Comparison of ENCODE assay signal across 18 cellular contexts in the genomic region with DNA sequence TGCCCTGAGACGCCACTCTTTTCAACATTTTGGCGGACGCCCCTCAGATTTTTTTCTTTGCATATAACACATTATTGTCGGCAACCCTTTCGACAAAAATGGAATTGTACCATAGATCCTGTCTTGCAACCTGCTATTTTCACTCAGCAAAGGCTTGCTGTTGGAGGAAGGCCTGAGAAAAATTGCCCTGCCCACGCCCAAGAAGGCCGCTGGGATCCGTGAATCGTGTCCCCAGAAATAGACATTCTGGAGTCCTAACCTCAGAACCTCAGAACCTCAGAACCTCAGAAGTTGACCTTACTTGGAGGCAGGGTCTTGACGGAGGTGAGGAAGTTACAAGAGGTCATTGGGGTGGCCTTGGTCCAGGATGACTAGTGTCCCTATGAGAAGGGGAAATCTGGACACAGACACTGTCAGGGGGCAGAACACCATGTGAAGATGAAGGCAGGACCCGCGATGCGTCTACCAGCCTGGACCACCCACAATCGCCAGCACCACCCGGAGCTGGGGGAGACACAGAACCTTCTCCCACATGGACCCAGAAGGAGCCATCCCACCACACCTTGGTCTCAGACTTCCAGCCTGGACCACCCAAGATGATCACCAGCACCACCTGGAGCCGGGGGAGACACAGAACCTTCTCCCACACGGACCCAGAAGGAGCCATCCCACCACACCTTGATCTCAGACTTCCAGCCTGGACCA. TPM values are rescaled to one million over a fixed set of nuclear protein-coding genes. Genes with fewer than 3 reads are reported as not detected.
DNase-seq lines count a peak whose midpoint lies in the region; ATAC-seq and TF ChIP-seq lines count a peak whose summit lies in the region.
"Had no signal": no experiment of that assay in that cellular context is flagged by ENCODE, and none has a peak within 500 bp of the region (broad histone marks: within the 10 kb centered on the region; RNA-seq: fewer than 3 reads in every experiment).

No MANE protein-coding gene starts in this region.

- intact Hi-C loops in ovary (cut with DNase I) (loop anchor here in 1 of 4 donors (10.0 kb wide), 1 partner anchor 57 kb away; no protein-coding TSS in a partner anchor), upper lobe of right lung (cut with DNase I) (no loop called here)

- 94 to 97% (median 94%) methylated on average over 17 of the region's 17 CpGs for WGBS in ovary, 3 donors

- H3K36me3 ChIP-seq in ovary (no peaks in the 10 kb centered on the region), upper lobe of right lung (no peaks in the 10 kb centered on the region)

- H3K27ac ChIP-seq in ovary = no peak overlapping the region
- H3K27ac ChIP-seq in upper lobe of right lung = no peak overlapping the region
- H3K27ac ChIP-seq: BLaER1 treated with 17β-estradiol and CSF1 and Interleukin-3, amounts not matched to agents 10 nM and 100 nM; GM23248; HL-60 had no signal

- H3K4me3 ChIP-seq in ovary (no peak overlapping the region), upper lobe of right lung (no peak overlapping the region)
- H3K4me3 ChIP-seq: BLaER1 treated with 17β-estradiol and CSF1 and Interleukin-3, amounts not matched to agents 10 nM and 100 nM; GM23248; K562 had no signal

- TF ChIP-seq CTCF in ovary (IDR thresholded peaks at IDR 0.05) (no peak), upper lobe of right lung (IDR thresholded peaks at IDR 0.05) (no peak), endothelial cell (IDR thresholded peaks at IDR 0.05; ENCODE audit: unreplicated experiment) (no peak)

- H3K4me3 Mint-ChIP-seq in activated naive CD8-positive, alpha-beta T cell = no peak overlapping the region
- no peak overlapping the region for H3K4me3 Mint-ChIP-seq in activated naive CD8-positive, alpha-beta T cell treated with anti-CD3 and anti-CD28 coated beads, Interleukin-2, amount 50 U/mL, for 24 hours
- no peak overlapping the region for H3K4me3 Mint-ChIP-seq in endothelial cell (ENCODE audit: unreplicated experiment)

- no peak for TF ChIP-seq POLR2A in ovary (IDR thresholded peaks at IDR 0.05)

- H3K27me3 Mint-ChIP-seq in activated naive CD8-positive, alpha-beta T cell = no peaks in the 10 kb centered on the region
- no peaks in the 10 kb centered on the region for H3K27me3 Mint-ChIP-seq in activated naive CD8-positive, alpha-beta T cell treated with anti-CD3 and anti-CD28 coated beads, Interleukin-2, amount 50 U/mL, for 24 hours
- H3K27me3 Mint-ChIP-seq in endothelial cell (ENCODE audit: unreplicated experiment) = no peaks in the 10 kb centered on the region

- H3K27me3 ChIP-seq in ovary = no peaks in the 10 kb centered on the region
- H3K27me3 ChIP-seq in upper lobe of right lung = no peaks in the 10 kb centered on the region

- H3K4me1 Mint-ChIP-seq in activated naive CD8-positive, alpha-beta T cell (ENCODE audit: low read depth) = peaks cover 12% of the 10 kb centered on the region
- H3K4me1 Mint-ChIP-seq in activated naive CD8-positive, alpha-beta T cell treated with anti-CD3 and anti-CD28 coated beads, Interleukin-2, amount 50 U/mL, for 24 hours = peaks cover 1% of the 10 kb centered on the region
- H3K4me1 Mint-ChIP-seq in endothelial cell (ENCODE audit: unreplicated experiment) = peaks cover 4% of the 10 kb centered on the region

- TF ChIP-seq EP300 in ovary (IDR thresholded peaks at IDR 0.05) = no peak

- ATAC-seq in activated naive CD8-positive, alpha-beta T cell treated with anti-CD3 and anti-CD28 coated beads, Interleukin-2, amount 50 U/mL, for 24 hours = no peak
- no peak for ATAC-seq in upper lobe of right lung
- ATAC-seq: K562 had no signal

- no peaks in the 10 kb centered on the region for H3K9me3 ChIP-seq in ovary
- H3K9me3 ChIP-seq in upper lobe of right lung = no peaks in the 10 kb centered on the region

- DNase-seq in activated naive CD8-positive, alpha-beta T cell treated with anti-CD3 and anti-CD28 coated beads, Interleukin-2, amount 50 U/mL, for 24 hours = no peak
- peak; percentile 35 for DNase-seq in mesenteric fat pad (ENCODE audit: low spot score)
- peak in 4 of 5 donors; percentile 4 to 33 (median 18) for DNase-seq in ovary
- peak; percentile 32 for DNase-seq in upper lobe of right lung
- no peak for DNase-seq in SKM-1 (lab: John Stamatoyannopoulos, UW; ENCODE audit: unreplicated experiment)
- DNase-seq in endothelial cell (ENCODE audit: low spot score) = no peak
- no peak for DNase-seq in activated CD4-positive, CD25-positive, alpha-beta regulatory T cell (lab: John Stamatoyannopoulos, UW)
- DNase-seq: GF-D8; GM23248; HCEC 1CT; NCI-H1417; NCI-H1930; NCI-H446; NK-92 treated with Interleukin-12 subunit alpha and Interleukin-12 subunit beta, amount 100 ng/mL, for 24 hours had no signal

- no peaks in the 10 kb centered on the region for H3K9me3 Mint-ChIP-seq in activated naive CD8-positive, alpha-beta T cell (ENCODE audit: low read depth)
- H3K9me3 Mint-ChIP-seq in activated naive CD8-positive, alpha-beta T cell treated with anti-CD3 and anti-CD28 coated beads, Interleukin-2, amount 50 U/mL, for 24 hours = peaks cover 13% of the 10 kb centered on the region
- no peaks in the 10 kb centered on the region for H3K9me3 Mint-ChIP-seq in endothelial cell (ENCODE audit: unreplicated experiment)

- H3K4me1 ChIP-seq in ovary (ENCODE audit: insufficient read depth) = peaks cover 6% of the 10 kb centered on the region
- H3K4me1 ChIP-seq in upper lobe of right lung = peaks cover 6% of the 10 kb centered on the region

- H3K36me3 Mint-ChIP-seq in activated naive CD8-positive, alpha-beta T cell = peaks cover 7% of the 10 kb centered on the region
- H3K36me3 Mint-ChIP-seq in activated naive CD8-positive, alpha-beta T cell treated with anti-CD3 and anti-CD28 coated beads, Interleukin-2, amount 50 U/mL, for 24 hours (ENCODE audit: low read depth) = peaks cover 34% of the 10 kb centered on the region
- H3K36me3 Mint-ChIP-seq in endothelial cell (ENCODE audit: low read depth, unreplicated experiment) = peaks cover 4% of the 10 kb centered on the region

- peak overlapping the region; percentile 10 for H3K27ac Mint-ChIP-seq in activated naive CD8-positive, alpha-beta T cell
- H3K27ac Mint-ChIP-seq in activated naive CD8-positive, alpha-beta T cell treated with anti-CD3 and anti-CD28 coated beads, Interleukin-2, amount 50 U/mL, for 24 hours = no peak overlapping the region
- no peak overlapping the region for H3K27ac Mint-ChIP-seq in endothelial cell (ENCODE audit: unreplicated experiment)

RNA-seq across cellular contexts. Expression of a gene that starts 19.1 kb away (rescaled TPM):
- 20.4 TPM for total RNA-seq in mesenteric fat pad
- 10 to 100 TPM; 16.3 to 41.0 (median 26.0) TPM for total RNA-seq in ovary
- 10 to 100 TPM; 12.9 to 14.7 TPM for polyA plus RNA-seq in ovary
- total RNA-seq in upper lobe of right lung = 15.8 TPM
- 30.7 TPM for total RNA-seq in endothelial cell (ENCODE audit: unreplicated experiment)

RNA-seq across cellular contexts. Expression of a gene that starts 19.6 kb away (rescaled TPM):
- 11.7 TPM for total RNA-seq in mesenteric fat pad
- 10 to 100 TPM; 14.3 to 49.0 (median 42.9) TPM for total RNA-seq in ovary
- 10 to 100 TPM; 22.6 to 34.0 TPM for polyA plus RNA-seq in ovary
- 25.7 TPM for total RNA-seq in upper lobe of right lung
- 21.7 TPM for total RNA-seq in endothelial cell (ENCODE audit: unreplicated experiment)

Comparison
In these comparisons a context has a peak if more than half of its experiments do, and no peak if none do; other contexts are left out.
1. DNase-seq: peak in mesenteric fat pad (single experiment), ovary (4 of 5) and upper lobe of right lung (single experiment); none in activated naive CD8-positive, alpha-beta T cell treated with anti-CD3 and anti-CD28 coated beads, Interleukin-2, amount 50 U/mL, for 24 hours (single experiment), SKM-1 (single experiment), endothelial cell (single experiment) and activated CD4-positive, CD25-positive, alpha-beta regulatory T cell (0 of 4).